ENCODE assay signal across 8 cellular contexts in genomic region chr9:129027224-129027684, GRCh38. TPM values are rescaled to one million over a fixed set of nuclear protein-coding genes. Genes with fewer than 3 reads are reported as not detected.
DNase-seq lines count a peak whose midpoint lies in the region; ATAC-seq and TF ChIP-seq lines count a peak whose summit lies in the region.

No MANE protein-coding gene starts in this region.

- H3K27ac ChIP-seq in WERI-Rb-1 (peak overlapping the region; percentile 84), iPS DF 6.9 (ENCODE audit: low read length) (no peak overlapping the region), stomach (peak overlapping the region; percentile 87 to 95 (median 88))

- no peak for TF ChIP-seq POLR2A in stomach (IDR thresholded peaks at IDR 0.05)

- H3K27me3 ChIP-seq in WERI-Rb-1 (ENCODE audit: insufficient read depth, low read depth, severe bottlenecking) (no peaks in the 10 kb centered on the region), iPS DF 6.9 (ENCODE audit: control insufficient read depth, insufficient read depth, low read length) (no peaks in the 10 kb centered on the region), stomach (no peaks in the 10 kb centered on the region)

- H3K36me3 ChIP-seq in WERI-Rb-1 (peaks cover 19% of the 10 kb centered on the region; the same call in 1 of the 2 replicates), iPS DF 6.9 (ENCODE audit: control insufficient read depth, insufficient read depth, low read length) (no peaks in the 10 kb centered on the region; the same call in 1 of the 2 replicates), stomach (no peaks in the 10 kb centered on the region)

- peaks cover 25% of the 10 kb centered on the region for H3K4me1 Mint-ChIP-seq in T-helper 2 cell treated with Interferon-gamma antibody and Interleukin-4, amounts not matched to agents 5 μg/mL and 100 μg/mL, for 36 hours (ENCODE audit: low read depth)

- H3K4me1 ChIP-seq in iPS DF 6.9 (ENCODE audit: control insufficient read depth, insufficient read depth, low read length) (0 out of 2 replicates have a peak, but pooled peaks cover 3% of the 10 kb centered on the region), stomach (peaks cover 39 to 56% (median 53%) of the 10 kb centered on the region in 4 donors)

- no peaks in the 10 kb centered on the region for H3K9me3 Mint-ChIP-seq in T-helper 2 cell treated with Interferon-gamma antibody and Interleukin-4, amounts not matched to agents 5 μg/mL and 100 μg/mL, for 36 hours

- no CpG with 5 or more reads among the region's 9 CpGs for WGBS in iPS DF 6.9 (ENCODE audit: insufficient coverage, insufficient read length)
- WGBS in stomach, 5 donors: 12 to 28% (median 18%) methylated on average over 7 to 9 of the region's 9 CpGs

- intact Hi-C loops in stomach (cut with DNase I; ENCODE audit: low total_unique reads): no loop called here

- peak overlapping the region; percentile 56 for H3K4me3 ChIP-seq in WERI-Rb-1 (ENCODE audit: low read depth, low read length)
- peak overlapping the region; percentile 66; the same call in 1 of the 2 replicates for H3K4me3 ChIP-seq in iPS DF 6.9 (ENCODE audit: low read length)
- H3K4me3 ChIP-seq in stomach: peak overlapping the region; percentile 71 to 87 (median 84)

- H3K36me3 Mint-ChIP-seq in T-helper 2 cell treated with Interferon-gamma antibody and Interleukin-4, amounts not matched to agents 5 μg/mL and 100 μg/mL, for 36 hours (ENCODE audit: low read depth): no peaks in the 10 kb centered on the region

- no peaks in the 10 kb centered on the region for H3K27me3 Mint-ChIP-seq in T-helper 2 cell treated with Interferon-gamma antibody and Interleukin-4, amounts not matched to agents 5 μg/mL and 100 μg/mL, for 36 hours (ENCODE audit: low read depth)

- DNase-seq in T-helper 2 cell treated with Interferon-gamma antibody and Interleukin-4, amounts not matched to agents 5 μg/mL and 100 μg/mL, for 36 hours (ENCODE audit: low spot score): no peak
- no peak for DNase-seq in T-helper 2 cell
- DNase-seq in WERI-Rb-1: no peak
- DNase-seq in iPS DF 6.9 (ENCODE audit: low read depth, low spot score): no peak
- DNase-seq in stomach: no peak
- DNase-seq in NCI-H2081 treated with DMSO at 0.1 percent for 48 hours (lab: John Stamatoyannopoulos, UW): no peak
- no peak for DNase-seq in NCI-H446 treated with DMSO at 0.1 percent for 48 hours (lab: John Stamatoyannopoulos, UW)

- peak overlapping the region; percentile 93 for H3K4me3 Mint-ChIP-seq in T-helper 2 cell treated with Interferon-gamma antibody and Interleukin-4, amounts not matched to agents 5 μg/mL and 100 μg/mL, for 36 hours

- no peak for TF ChIP-seq EP300 in stomach (IDR thresholded peaks at IDR 0.05)

- no peak for ATAC-seq in GM19397 (IDR thresholded peaks at IDR 0.05; ENCODE audit: unreplicated experiment)

- H3K27ac Mint-ChIP-seq in T-helper 2 cell treated with Interferon-gamma antibody and Interleukin-4, amounts not matched to agents 5 μg/mL and 100 μg/mL, for 36 hours: peak overlapping the region; percentile 81

- TF ChIP-seq CTCF in WERI-Rb-1 (IDR thresholded peaks at IDR 0.05; ENCODE audit: low read depth, low read length) (no peak), stomach (IDR thresholded peaks at IDR 0.05) (no peak)

- H3K9me3 ChIP-seq in WERI-Rb-1 (ENCODE audit: severe bottlenecking) (no peaks in the 10 kb centered on the region), iPS DF 6.9 (ENCODE audit: control insufficient read depth, insufficient read depth, low read length) (no peaks in the 10 kb centered on the region), stomach (no peaks in the 10 kb centered on the region)

RNA-seq across cellular contexts. Expression of gene SH3GLB2, which starts 0.9 kb away (rescaled TPM):
- total RNA-seq in stomach: 100 to 1,000 TPM in 4 of 5 donors, 10 to 100 TPM in 1; 50.5 to 408 (median 138) TPM
- polyA plus RNA-seq in stomach: 100 to 1,000 TPM in 2 of 3 donors, 10 to 100 TPM in 1; 58.2 to 113 (median 102) TPM

RNA-seq across cellular contexts. Expression of gene MIGA2, which starts 9.2 kb away (rescaled TPM):
- total RNA-seq in stomach: 100 to 1,000 TPM in 1 of 5 donors, 10 to 100 TPM in 4; 34.5 to 175 (median 49.0) TPM
- 10 to 100 TPM in 2 of 3 donors, 1 to 10 TPM in 1; 9.0 to 28.2 (median 10.4) TPM for polyA plus RNA-seq in stomach

RNA-seq across cellular contexts. Expression of gene DOLPP1, which starts 53.7 kb away (rescaled TPM):
- total RNA-seq in stomach: 10 to 100 TPM in 4 of 5 donors, 1 to 10 TPM in 1; 5.5 to 84.0 (median 17.4) TPM
- 10 to 100 TPM in 1 of 3 donors, 1 to 10 TPM in 2; 3.4 to 11.4 (median 8.3) TPM for polyA plus RNA-seq in stomach
